In the genomic region with DNA sequence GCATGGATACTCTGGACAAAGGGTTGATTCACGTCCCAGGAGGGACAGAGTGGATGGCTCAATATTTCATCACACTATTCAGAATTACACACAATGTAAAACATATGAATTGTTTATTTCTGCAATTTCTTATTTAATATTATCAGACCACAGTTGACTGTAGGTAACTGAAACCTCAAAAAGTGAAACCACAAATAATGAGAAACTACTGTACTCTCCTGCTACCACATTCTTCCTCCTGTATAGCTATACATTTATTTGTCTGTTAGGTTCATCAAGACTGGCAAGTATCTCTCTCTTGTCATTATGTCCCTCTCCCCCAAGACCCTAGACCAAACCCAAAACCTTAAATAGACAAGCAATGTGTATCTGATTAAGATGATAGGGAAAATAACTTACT, we compare ENCODE assay signal across 27 cellular contexts.
"Had no signal": no experiment of that assay in that cellular context is flagged by ENCODE, and none has a peak within 500 bp of the region (broad histone marks: within the 10 kb centered on the region; RNA-seq: fewer than 3 reads in every experiment).

No MANE protein-coding gene starts in this region.

- H3K36me3 ChIP-seq: brain microvascular endothelial cell, esophagus muscularis mucosa, gastrocnemius medialis, heart left ventricle, WERI-Rb-1 had no signal

- ATAC-seq: activated CD4-positive, CD25-positive, alpha-beta regulatory T cell treated with anti-CD3 and anti-CD28 coated beads, Interleukin-2, amount 50 U/mL, for 24 hours; activated CD8-positive, alpha-beta T cell treated with anti-CD3 and anti-CD28 coated beads for 36 hours; activated T-cell treated with anti-CD3 and anti-CD28 coated beads, Interleukin-2, amount 50 U/mL, for 4 hours; activated T-helper 17 cell treated with anti-CD3 and anti-CD28 coated beads, Interleukin-2, amount 50 U/mL, for 72 hours; gastrocnemius medialis; heart left ventricle; T-helper 17 cell had no signal

- H3K27me3 ChIP-seq: brain microvascular endothelial cell, esophagus muscularis mucosa, foreskin keratinocyte, gastrocnemius medialis, heart left ventricle had no signal

- DNase-seq: activated B cell treated with CpG ODN at 0.5 μM for 24 hours; activated CD4-positive, alpha-beta T cell treated with anti-CD3 and anti-CD28 coated beads for 48 hours; activated CD4-positive, alpha-beta T cell treated with anti-CD3 and anti-CD28 coated beads, Interleukin-2, amount 50 U/mL, for 1 hour; activated CD4-positive, alpha-beta T cell treated with anti-CD3 and anti-CD28 coated beads, Interleukin-2, amount 50 U/mL, for 48 hours; activated CD8-positive, alpha-beta memory T cell treated with anti-CD3 and anti-CD28 coated beads for 24 hours; activated CD8-positive, alpha-beta T cell treated with anti-CD3 and anti-CD28 coated beads for 36 hours; activated effector memory CD4-positive, alpha-beta T cell treated with Interleukin-2 at 50 U/mL for 16 hours; activated gamma-delta T cell treated with Interleukin-2 at 50 U/mL for 16 hours; activated naive CD4-positive, alpha-beta T cell treated with anti-CD3 and anti-CD28 coated beads, Interleukin-2, amount 50 U/mL, for 16 hours; activated naive CD4-positive, alpha-beta T cell treated with Interleukin-2 at 50 U/mL for 16 hours; activated T-cell treated with anti-CD3 and anti-CD28 coated beads, Interleukin-2, amount 50 U/mL, for 4 hours; amniotic stem cell; anterior cingulate cortex; brain microvascular endothelial cell; caudate nucleus; effector CD8-positive, alpha-beta T cell; erythroblast; foreskin keratinocyte; gastrocnemius medialis; glutamatergic neuron; heart left ventricle; T-helper 17 cell; T1000; WERI-Rb-1 had no signal

- H3K4me3 ChIP-seq: esophagus muscularis mucosa, gastrocnemius medialis, heart left ventricle had no signal
